ENCODE assay signal across 8 cellular contexts in the genomic region with DNA sequence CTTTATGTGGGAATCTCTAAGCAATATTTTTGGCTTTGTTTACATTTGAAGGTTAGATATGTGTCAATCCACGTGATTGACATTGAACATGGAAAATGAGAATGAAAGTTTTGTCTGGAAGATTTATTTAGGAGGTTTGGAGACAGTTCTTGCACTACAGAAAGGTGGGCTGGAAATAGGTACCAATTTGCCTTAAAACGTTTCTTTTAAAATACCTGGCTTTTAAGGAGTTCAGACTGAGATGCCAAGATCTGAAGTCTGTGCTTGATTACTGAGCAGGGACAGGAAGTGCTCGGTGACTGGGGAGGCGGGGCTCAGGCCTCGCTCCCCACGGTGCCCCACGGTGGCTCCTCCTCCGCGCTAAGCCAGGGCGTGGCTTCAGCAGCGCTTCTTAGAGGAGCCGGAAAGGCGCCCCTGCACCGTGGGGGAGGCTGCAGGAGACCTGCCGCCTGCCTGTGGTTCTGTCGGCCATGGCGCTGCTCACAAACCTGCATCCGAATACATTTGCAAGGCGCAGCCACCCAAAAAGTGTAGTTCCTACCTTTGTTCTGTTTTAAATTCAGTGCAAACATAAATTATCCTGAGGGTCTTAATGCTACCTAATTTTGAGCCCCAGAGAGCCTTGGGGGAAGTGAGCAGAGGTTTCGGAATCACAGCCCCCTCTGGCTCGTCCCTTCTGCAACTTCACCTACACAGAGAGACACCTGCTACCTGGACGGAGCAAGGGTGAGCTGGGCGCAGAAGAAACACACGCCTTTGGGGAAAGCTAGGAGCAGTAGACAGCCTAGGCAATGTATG. TPM values are rescaled to one million over a fixed set of nuclear protein-coding genes. Genes with fewer than 3 reads are reported as not detected.
DNase-seq lines count a peak whose midpoint lies in the region; ATAC-seq and TF ChIP-seq lines count a peak whose summit lies in the region.

No MANE protein-coding gene starts in this region.

- H3K27me3 ChIP-seq in liver (ENCODE audit: control insufficient read depth in 4 of 4, insufficient read depth in 4 of 4, low read length in 3 of 4): no peaks in the 10 kb centered on the region

- no peaks in the 10 kb centered on the region for H3K9me3 ChIP-seq in liver (ENCODE audit: control insufficient read depth in 4 of 4, low read length in 3 of 4)

- WGBS in liver: 10% methylated on average over 24 of the region's 24 CpGs

- no peak for TF ChIP-seq CTCF in liver (IDR thresholded peaks at IDR 0.05; ENCODE audit: low read depth, low read length, missing input control)

- TF ChIP-seq RAD21 in liver (IDR thresholded peaks at IDR 0.05): peak in 1 of 2 donors; percentile 38

- H3K36me3 ChIP-seq in liver (ENCODE audit: control insufficient read depth in 4 of 4, insufficient read depth in 3 of 4, low read depth in 1 of 4, low read length in 3 of 4): peaks cover 0 to 26% (median 5%) of the 10 kb centered on the region in 4 donors

- ATAC-seq in GM19025 (IDR thresholded peaks at IDR 0.05; ENCODE audit: low read depth, unreplicated experiment) (peak; percentile 39), HG03432 (IDR thresholded peaks at IDR 0.05; ENCODE audit: unreplicated experiment) (peak; percentile 46)

- peak overlapping the region; percentile 47 to 62 for H3K27ac ChIP-seq in liver (ENCODE audit: low read depth in 1 of 2, low read length in 2 of 2)

- peaks cover 5 to 31% (median 19%) of the 10 kb centered on the region in 4 donors for H3K4me1 ChIP-seq in liver (ENCODE audit: control insufficient read depth in 4 of 4, insufficient read depth in 4 of 4, low read length in 3 of 4)

- H3K9ac ChIP-seq in liver (ENCODE audit: low read depth in 1 of 2, low read length in 2 of 2): peak overlapping the region; percentile 47 to 55

- peak; percentile 90 for DNase-seq in AG08395 (ENCODE audit: low spot score)
- DNase-seq in NCI-H748 (lab: John Stamatoyannopoulos, UW; ENCODE audit: unreplicated experiment): peak; percentile 93
- peak; percentile 96 for DNase-seq in activated CD4-positive, alpha-beta T cell treated with anti-CD3 and anti-CD28 coated beads, Interleukin-2, amount 50 U/mL, for 1 hour
- peak; percentile 73 for DNase-seq in dermis blood vessel endothelial cell
- DNase-seq in stimulated activated CD4-positive, alpha-beta T cell treated with anti-CD3 and anti-CD28 coated beads, Interleukin-4, amount 100 ng/mL, for 4 hours: peak; percentile 94 to 96

- peak overlapping the region; percentile 18 to 58 (median 37) for H3K4me3 ChIP-seq in liver (ENCODE audit: low read depth in 1 of 3, low read length in 3 of 3)

TF ChIP-seq in liver, 16 proteins besides CTCF, POLR2A, EP300 and RAD21:
- TF ChIP-seq ATF3 (IDR thresholded peaks at IDR 0.05) (no peak), YY1 (IDR thresholded peaks at IDR 0.05) (no peak), EGR1 (IDR thresholded peaks at IDR 0.05; ENCODE audit: low read depth in 2 of 2) (no peak), GABPA (IDR thresholded peaks at IDR 0.05 in 1 of 2, conservative IDR thresholded peaks at IDR 0.05 in 1 of 2) (no peak), HNF4A (conservative IDR thresholded peaks at IDR 0.05) (no peak), RXRA (IDR thresholded peaks at IDR 0.05) (no peak), FOXA1 (IDR thresholded peaks at IDR 0.05) (no peak), TAF1 (conservative IDR thresholded peaks at IDR 0.05) (no peak)
- TF ChIP-seq, protein P1, sequence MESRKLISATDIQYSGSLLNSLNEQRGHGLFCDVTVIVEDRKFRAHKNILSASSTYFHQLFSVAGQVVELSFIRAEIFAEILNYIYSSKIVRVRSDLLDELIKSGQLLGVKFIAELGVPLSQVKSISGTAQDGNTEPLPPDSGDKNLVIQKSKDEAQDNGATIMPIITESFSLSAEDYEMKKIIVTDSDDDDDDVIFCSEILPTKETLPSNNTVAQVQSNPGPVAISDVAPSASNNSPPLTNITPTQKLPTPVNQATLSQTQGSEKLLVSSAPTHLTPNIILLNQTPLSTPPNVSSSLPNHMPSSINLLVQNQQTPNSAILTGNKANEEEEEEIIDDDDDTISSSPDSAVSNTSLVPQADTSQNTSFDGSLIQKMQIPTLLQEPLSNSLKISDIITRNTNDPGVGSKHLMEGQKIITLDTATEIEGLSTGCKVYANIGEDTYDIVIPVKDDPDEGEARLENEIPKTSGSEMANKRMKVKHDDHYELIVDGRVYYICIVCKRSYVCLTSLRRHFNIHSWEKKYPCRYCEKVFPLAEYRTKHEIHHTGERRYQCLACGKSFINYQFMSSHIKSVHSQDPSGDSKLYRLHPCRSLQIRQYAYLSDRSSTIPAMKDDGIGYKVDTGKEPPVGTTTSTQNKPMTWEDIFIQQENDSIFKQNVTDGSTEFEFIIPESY (IDR thresholded peaks at IDR 0.05): no peak
- TF ChIP-seq, protein P2, sequence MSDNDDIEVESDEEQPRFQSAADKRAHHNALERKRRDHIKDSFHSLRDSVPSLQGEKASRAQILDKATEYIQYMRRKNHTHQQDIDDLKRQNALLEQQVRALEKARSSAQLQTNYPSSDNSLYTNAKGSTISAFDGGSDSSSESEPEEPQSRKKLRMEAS (IDR thresholded peaks at IDR 0.05): no peak
- TF ChIP-seq, protein P3, sequence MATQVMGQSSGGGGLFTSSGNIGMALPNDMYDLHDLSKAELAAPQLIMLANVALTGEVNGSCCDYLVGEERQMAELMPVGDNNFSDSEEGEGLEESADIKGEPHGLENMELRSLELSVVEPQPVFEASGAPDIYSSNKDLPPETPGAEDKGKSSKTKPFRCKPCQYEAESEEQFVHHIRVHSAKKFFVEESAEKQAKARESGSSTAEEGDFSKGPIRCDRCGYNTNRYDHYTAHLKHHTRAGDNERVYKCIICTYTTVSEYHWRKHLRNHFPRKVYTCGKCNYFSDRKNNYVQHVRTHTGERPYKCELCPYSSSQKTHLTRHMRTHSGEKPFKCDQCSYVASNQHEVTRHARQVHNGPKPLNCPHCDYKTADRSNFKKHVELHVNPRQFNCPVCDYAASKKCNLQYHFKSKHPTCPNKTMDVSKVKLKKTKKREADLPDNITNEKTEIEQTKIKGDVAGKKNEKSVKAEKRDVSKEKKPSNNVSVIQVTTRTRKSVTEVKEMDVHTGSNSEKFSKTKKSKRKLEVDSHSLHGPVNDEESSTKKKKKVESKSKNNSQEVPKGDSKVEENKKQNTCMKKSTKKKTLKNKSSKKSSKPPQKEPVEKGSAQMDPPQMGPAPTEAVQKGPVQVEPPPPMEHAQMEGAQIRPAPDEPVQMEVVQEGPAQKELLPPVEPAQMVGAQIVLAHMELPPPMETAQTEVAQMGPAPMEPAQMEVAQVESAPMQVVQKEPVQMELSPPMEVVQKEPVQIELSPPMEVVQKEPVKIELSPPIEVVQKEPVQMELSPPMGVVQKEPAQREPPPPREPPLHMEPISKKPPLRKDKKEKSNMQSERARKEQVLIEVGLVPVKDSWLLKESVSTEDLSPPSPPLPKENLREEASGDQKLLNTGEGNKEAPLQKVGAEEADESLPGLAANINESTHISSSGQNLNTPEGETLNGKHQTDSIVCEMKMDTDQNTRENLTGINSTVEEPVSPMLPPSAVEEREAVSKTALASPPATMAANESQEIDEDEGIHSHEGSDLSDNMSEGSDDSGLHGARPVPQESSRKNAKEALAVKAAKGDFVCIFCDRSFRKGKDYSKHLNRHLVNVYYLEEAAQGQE (IDR thresholded peaks at IDR 0.05): no peak

RNA-seq across cellular contexts. Expression of gene USP20, which starts 49.2 kb away (rescaled TPM):
- total RNA-seq in dermis blood vessel endothelial cell (8.7 and 11.2 TPM in 2 replicates), liver (10 to 100 TPM; 11.7 to 19.8 TPM)
- polyA plus RNA-seq in liver: 1 to 10 TPM; 8.2 to 8.8 TPM

RNA-seq across cellular contexts. Expression of gene C9orf78, which starts 49.3 kb away (rescaled TPM):
- total RNA-seq in dermis blood vessel endothelial cell: 37.4 and 49.5 TPM in 2 replicates
- 10 to 100 TPM; 37.2 to 64.6 TPM for total RNA-seq in liver
- 10 to 100 TPM; 31.1 to 84.2 TPM for polyA plus RNA-seq in liver

Comparison
In these comparisons a context has a peak if more than half of its experiments do, and no peak if none do; other contexts are left out.
1. Peak in every context shown above with its lines: DNase-seq, ATAC-seq, H3K4me3 ChIP-seq and H3K27ac ChIP-seq.